Comparison of ENCODE assay signal across 1 cellular context in genomic region chr16:636206-637080, GRCh38.
TF ChIP-seq lines count a peak whose summit lies in the region.

TSS of gene METTL26 (minus strand) at chr16:636305. CDS start at chr16:636290, 15 bp downstream.

TF ChIP-seq in K562, 482 proteins besides CTCF, POLR2A, EP300 and RAD21 (continued from another document):
- TF ChIP-seq, protein P1, sequence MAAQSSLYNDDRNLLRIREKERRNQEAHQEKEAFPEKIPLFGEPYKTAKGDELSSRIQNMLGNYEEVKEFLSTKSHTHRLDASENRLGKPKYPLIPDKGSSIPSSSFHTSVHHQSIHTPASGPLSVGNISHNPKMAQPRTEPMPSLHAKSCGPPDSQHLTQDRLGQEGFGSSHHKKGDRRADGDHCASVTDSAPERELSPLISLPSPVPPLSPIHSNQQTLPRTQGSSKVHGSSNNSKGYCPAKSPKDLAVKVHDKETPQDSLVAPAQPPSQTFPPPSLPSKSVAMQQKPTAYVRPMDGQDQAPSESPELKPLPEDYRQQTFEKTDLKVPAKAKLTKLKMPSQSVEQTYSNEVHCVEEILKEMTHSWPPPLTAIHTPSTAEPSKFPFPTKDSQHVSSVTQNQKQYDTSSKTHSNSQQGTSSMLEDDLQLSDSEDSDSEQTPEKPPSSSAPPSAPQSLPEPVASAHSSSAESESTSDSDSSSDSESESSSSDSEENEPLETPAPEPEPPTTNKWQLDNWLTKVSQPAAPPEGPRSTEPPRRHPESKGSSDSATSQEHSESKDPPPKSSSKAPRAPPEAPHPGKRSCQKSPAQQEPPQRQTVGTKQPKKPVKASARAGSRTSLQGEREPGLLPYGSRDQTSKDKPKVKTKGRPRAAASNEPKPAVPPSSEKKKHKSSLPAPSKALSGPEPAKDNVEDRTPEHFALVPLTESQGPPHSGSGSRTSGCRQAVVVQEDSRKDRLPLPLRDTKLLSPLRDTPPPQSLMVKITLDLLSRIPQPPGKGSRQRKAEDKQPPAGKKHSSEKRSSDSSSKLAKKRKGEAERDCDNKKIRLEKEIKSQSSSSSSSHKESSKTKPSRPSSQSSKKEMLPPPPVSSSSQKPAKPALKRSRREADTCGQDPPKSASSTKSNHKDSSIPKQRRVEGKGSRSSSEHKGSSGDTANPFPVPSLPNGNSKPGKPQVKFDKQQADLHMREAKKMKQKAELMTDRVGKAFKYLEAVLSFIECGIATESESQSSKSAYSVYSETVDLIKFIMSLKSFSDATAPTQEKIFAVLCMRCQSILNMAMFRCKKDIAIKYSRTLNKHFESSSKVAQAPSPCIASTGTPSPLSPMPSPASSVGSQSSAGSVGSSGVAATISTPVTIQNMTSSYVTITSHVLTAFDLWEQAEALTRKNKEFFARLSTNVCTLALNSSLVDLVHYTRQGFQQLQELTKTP (IDR thresholded peaks at IDR 0.05; ENCODE audit: low read depth in 1 of 2, partially characterized antibody in 2 of 2), result peak; percentile 70 to 95
- TF ChIP-seq ZKSCAN3 (CRISPR knock-in tag; IDR thresholded peaks at IDR 0.05) (no peak), NRF1 (conservative IDR thresholded peaks at IDR 0.05 in 1 of 2, IDR thresholded peaks at IDR 0.05 in 1 of 2) (peak; percentile 72 to 77), XRCC5 (IDR thresholded peaks at IDR 0.05; ENCODE audit: low read depth, low read length) (peak; percentile 87), ZC3H8 (IDR thresholded peaks at IDR 0.05) (no peak), FOXJ2 (tag; IDR thresholded peaks at IDR 0.05) (peak; percentile 67; the same call in 1 of the 2 replicates), CREM (IDR thresholded peaks at IDR 0.05; ENCODE audit: low read depth) (peak; percentile 90)
